Comparison of ENCODE assay signal across 19 cellular contexts in genomic region chr4:98508825-98509539, GRCh38.
DNase-seq lines count a peak whose midpoint lies in the region; ATAC-seq, FAIRE-seq and TF ChIP-seq lines count a peak whose summit lies in the region.
"Had no signal": no experiment of that assay in that cellular context is flagged by ENCODE, and none has a peak within 500 bp of the region (broad histone marks: within the 10 kb centered on the region; RNA-seq: fewer than 3 reads in every experiment).

No MANE protein-coding gene starts in this region.

- peaks cover 17% of the 10 kb centered on the region for H3K4me1 ChIP-seq in osteoblast (ENCODE audit: insufficient read depth, low read length)

- peak overlapping the region; percentile 25 for H3K27ac ChIP-seq in osteoblast (ENCODE audit: low read depth, low read length)
- H3K27ac ChIP-seq: 22Rv1, heart left ventricle, SJSA1, transverse colon had no signal

- no peaks in the 10 kb centered on the region for H3K9me3 ChIP-seq in osteoblast (ENCODE audit: low read depth, low read length)
- H3K9me3 ChIP-seq: heart left ventricle, MG63, SJSA1, transverse colon had no signal

- H3K4me2 ChIP-seq in osteoblast (ENCODE audit: insufficient read depth, low read length), result no peak overlapping the region

- no peak overlapping the region for H3K4me3 ChIP-seq in osteoblast (ENCODE audit: insufficient read depth, low read length)
- H3K4me3 ChIP-seq: heart left ventricle, MG63, SJSA1, transverse colon had no signal

- no peak for ATAC-seq in GM18861 (IDR thresholded peaks at IDR 0.05; ENCODE audit: unreplicated experiment)
- ATAC-seq: heart left ventricle, HepG2 had no signal

- H4K20me1 ChIP-seq in osteoblast (ENCODE audit: insufficient read depth, low read length), result no peaks in the 10 kb centered on the region

- peaks cover 7% of the 10 kb centered on the region for H3K36me3 ChIP-seq in osteoblast (ENCODE audit: insufficient read depth, low read length)
- H3K36me3 ChIP-seq: heart left ventricle, SJSA1, transverse colon had no signal

- no peak for FAIRE-seq in D721Med (lab: Jason Lieb, UNC)
- FAIRE-seq: HepG2 had no signal

- H2AFZ ChIP-seq in osteoblast (ENCODE audit: low read length), result no peak overlapping the region

- no peaks in the 10 kb centered on the region for H3K27me3 ChIP-seq in osteoblast (ENCODE audit: insufficient read depth, low read length)
- H3K27me3 ChIP-seq: heart left ventricle, MG63, SJSA1, transverse colon had no signal

- no peak for TF ChIP-seq CTCF in osteoblast (IDR thresholded peaks at IDR 0.05; ENCODE audit: extremely low read depth, low read depth, low read length)
- no peak for TF ChIP-seq CTCF in D721Med (IDR thresholded peaks at IDR 0.05; ENCODE audit: insufficient read depth, missing control alignments)

- H3K79me2 ChIP-seq in osteoblast (ENCODE audit: insufficient read depth, low read length), result peaks cover 79% of the 10 kb centered on the region

- DNase-seq in NCI-H1694 (lab: John Stamatoyannopoulos, UW) (peak; percentile 9), NCI-H1694 treated with DMSO at 0.1 percent for 48 hours (lab: John Stamatoyannopoulos, UW) (no peak), NCI-H446 treated with DMSO at 0.1 percent for 48 hours (lab: John Stamatoyannopoulos, UW) (peak; percentile 26), cerebellum (ENCODE audit: low spot score) (peak; percentile 34), osteoblast (ENCODE audit: insufficient read length, low spot score, missing footprints) (no peak), D721Med (ENCODE audit: insufficient read length, low spot score) (no peak)
- DNase-seq in stimulated activated CD4-positive, alpha-beta T cell treated with anti-CD3 and anti-CD28 coated beads, Interleukin-1b, Interleukin-23, amount 100 ng/mL, for 48 hours, result no peak
- DNase-seq: anterior cingulate cortex, erythroblast, GOT3, heart left ventricle, MG63, occipital lobe, T1000, transverse colon had no signal

Comparison
In these comparisons a context has a peak if more than half of its experiments do, and no peak if none do; other contexts are left out.
1. DNase-seq: peak in NCI-H1694 (single experiment), NCI-H446 treated with DMSO at 0.1 percent for 48 hours (single experiment) and cerebellum (single experiment); none in NCI-H1694 treated with DMSO at 0.1 percent for 48 hours (single experiment), osteoblast (single experiment), D721Med (single experiment) and stimulated activated CD4-positive, alpha-beta T cell treated with anti-CD3 and anti-CD28 coated beads, Interleukin-1b, Interleukin-23, amount 100 ng/mL, for 48 hours (single experiment).